Comparison of ENCODE assay signal across 12 cellular contexts in the genomic region with DNA sequence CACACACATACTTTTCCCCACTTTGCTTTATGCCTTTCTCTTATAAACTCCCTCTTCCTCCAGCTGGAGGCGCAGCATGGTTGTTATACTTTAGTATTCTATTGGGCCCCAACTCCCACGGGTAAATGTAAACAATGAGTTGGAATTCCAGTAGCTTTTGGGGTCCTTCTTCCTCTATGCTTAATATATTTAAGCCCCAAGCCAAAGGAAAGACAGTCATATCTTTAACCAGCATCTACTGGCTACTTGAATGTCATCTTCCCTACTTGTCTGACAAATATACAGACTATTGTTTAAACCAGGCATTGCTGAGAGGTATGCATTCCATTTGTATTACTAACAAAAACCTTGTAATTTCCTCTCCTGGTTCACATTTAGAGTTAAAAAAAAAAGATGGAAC.
DNase-seq lines count a peak whose midpoint lies in the region; ATAC-seq and TF ChIP-seq lines count a peak whose summit lies in the region.
"Had no signal": no experiment of that assay in that cellular context is flagged by ENCODE, and none has a peak within 500 bp of the region (broad histone marks: within the 10 kb centered on the region; RNA-seq: fewer than 3 reads in every experiment).

No MANE protein-coding gene starts in this region.

- POLR2A ChIA-PET in activated CD4-positive, alpha-beta memory T cell treated with anti-CD3 and anti-CD28 coated beads, Interleukin-2, amount 10 ng/mL, durations not matched to agents 7 days and 5 days (lab: Charles Lee): no interaction called here

- no peak overlapping the region for H3K9ac ChIP-seq in neural progenitor cell

- H3K4me1 ChIP-seq in neural progenitor cell (no peaks in the 10 kb centered on the region), psoas muscle (no peaks in the 10 kb centered on the region)
- H3K4me1 ChIP-seq: vagina had no signal

- H3K4me1 Mint-ChIP-seq in neural progenitor cell: no peaks in the 10 kb centered on the region
- no peaks in the 10 kb centered on the region for H3K4me1 Mint-ChIP-seq in activated CD4-positive, alpha-beta memory T cell treated with anti-CD3 and anti-CD28 coated beads, Interleukin-2, amount 10 ng/mL, durations not matched to agents 7 days and 5 days
- H3K4me1 Mint-ChIP-seq: activated CD8-positive, alpha-beta memory T cell treated with anti-CD3 and anti-CD28 coated beads, Interleukin-2, amount 10 ng/mL, durations not matched to agents 7 days and 5 days had no signal

- 49 to 58% (median 55%) methylated on average over 2 of the region's 2 CpGs for WGBS in psoas muscle, 3 donors

- ATAC-seq in psoas muscle: no peak
- no peak for ATAC-seq in HG02840 (IDR thresholded peaks at IDR 0.05; ENCODE audit: low FRiP score, unreplicated experiment)
- ATAC-seq: activated CD8-positive, alpha-beta memory T cell treated with anti-CD3 and anti-CD28 coated beads, Interleukin-2, amount 10 ng/mL, durations not matched to agents 7 days and 5 days had no signal

- peaks cover 3% of the 10 kb centered on the region for H3K9me3 Mint-ChIP-seq in neural progenitor cell
- H3K9me3 Mint-ChIP-seq in activated CD4-positive, alpha-beta memory T cell treated with anti-CD3 and anti-CD28 coated beads, Interleukin-2, amount 10 ng/mL, durations not matched to agents 7 days and 5 days: no peaks in the 10 kb centered on the region

- CTCF ChIA-PET in activated CD4-positive, alpha-beta memory T cell treated with anti-CD3 and anti-CD28 coated beads, Interleukin-2, amount 10 ng/mL, durations not matched to agents 7 days and 5 days (lab: Charles Lee): no interaction called here

- TF ChIP-seq CTCF in GM06990 (IDR thresholded peaks at IDR 0.05; ENCODE audit: insufficient read depth, low read length, poor library complexity, severe bottlenecking) (peak; percentile 11), neural progenitor cell (IDR thresholded peaks at IDR 0.05) (peak; percentile 20), psoas muscle (IDR thresholded peaks at IDR 0.05) (no peak)

- H3K79me2 ChIP-seq in neural progenitor cell (ENCODE audit: low read depth): no peaks in the 10 kb centered on the region

- intact Hi-C loops in psoas muscle (cut with DNase I): no loop called here

- H3K27me3 Mint-ChIP-seq in neural progenitor cell (ENCODE audit: insufficient read depth, low read depth): no peaks in the 10 kb centered on the region
- H3K27me3 Mint-ChIP-seq in activated CD4-positive, alpha-beta memory T cell treated with anti-CD3 and anti-CD28 coated beads, Interleukin-2, amount 10 ng/mL, durations not matched to agents 7 days and 5 days: no peaks in the 10 kb centered on the region
- H3K27me3 Mint-ChIP-seq: activated CD8-positive, alpha-beta memory T cell treated with anti-CD3 and anti-CD28 coated beads, Interleukin-2, amount 10 ng/mL, durations not matched to agents 7 days and 5 days had no signal

- no peak overlapping the region for H3K4me2 ChIP-seq in neural progenitor cell

- H3K4me3 Mint-ChIP-seq in neural progenitor cell: no peak overlapping the region
- H3K4me3 Mint-ChIP-seq in activated CD4-positive, alpha-beta memory T cell treated with anti-CD3 and anti-CD28 coated beads, Interleukin-2, amount 10 ng/mL, durations not matched to agents 7 days and 5 days: no peak overlapping the region
- H3K4me3 Mint-ChIP-seq: activated CD8-positive, alpha-beta memory T cell treated with anti-CD3 and anti-CD28 coated beads, Interleukin-2, amount 10 ng/mL, durations not matched to agents 7 days and 5 days had no signal

- H3K4me3 ChIP-seq in GM06990 (replicated peaks; ENCODE audit: low read depth, low read length): no peak overlapping the region
- H3K4me3 ChIP-seq in neural progenitor cell: no peak overlapping the region
- H3K4me3 ChIP-seq in psoas muscle: no peak overlapping the region
- H3K4me3 ChIP-seq: vagina had no signal

- H3F3A ChIP-seq in neural progenitor cell (ENCODE audit: low read depth): no peaks in the 10 kb centered on the region

- no peak overlapping the region for H3K27ac Mint-ChIP-seq in neural progenitor cell
- no peak overlapping the region for H3K27ac Mint-ChIP-seq in activated CD4-positive, alpha-beta memory T cell treated with anti-CD3 and anti-CD28 coated beads, Interleukin-2, amount 10 ng/mL, durations not matched to agents 7 days and 5 days
- H3K27ac Mint-ChIP-seq: activated CD8-positive, alpha-beta memory T cell treated with anti-CD3 and anti-CD28 coated beads, Interleukin-2, amount 10 ng/mL, durations not matched to agents 7 days and 5 days had no signal

- no peaks in the 10 kb centered on the region for H4K20me1 ChIP-seq in neural progenitor cell (ENCODE audit: low read depth)

- H3K27ac ChIP-seq in neural progenitor cell: no peak overlapping the region
- H3K27ac ChIP-seq in psoas muscle: no peak overlapping the region
- H3K27ac ChIP-seq: vagina had no signal

- no peak overlapping the region for H2AFZ ChIP-seq in neural progenitor cell (replicated peaks)

- H3K36me3 ChIP-seq in GM06990 (ENCODE audit: control insufficient read depth, insufficient read depth, low read length): no peaks in the 10 kb centered on the region
- H3K36me3 ChIP-seq in neural progenitor cell: peaks cover 14% of the 10 kb centered on the region
- H3K36me3 ChIP-seq in psoas muscle (ENCODE audit: insufficient read depth in 1 of 2, low read depth in 1 of 2): peaks cover 0 to 46% of the 10 kb centered on the region in 2 donors

- no peak for DNase-seq in GM06990 (ENCODE audit: extremely low read depth, insufficient read length)
- DNase-seq in OCI-M1 (lab: John Stamatoyannopoulos, UW): peak; percentile 12
- peak; percentile 89 for DNase-seq in dermis blood vessel endothelial cell
- peak; percentile 10 for DNase-seq in neural progenitor cell (ENCODE audit: low spot score)
- DNase-seq in psoas muscle: no peak
- no peak for DNase-seq in activated CD4-positive, alpha-beta memory T cell treated with anti-CD3 and anti-CD28 coated beads, Interleukin-2, amount 10 ng/mL, durations not matched to agents 7 days and 5 days
- DNase-seq in NCI-H1930 (lab: John Stamatoyannopoulos, UW): no peak
- DNase-seq: activated CD8-positive, alpha-beta memory T cell treated with anti-CD3 and anti-CD28 coated beads, Interleukin-2, amount 10 ng/mL, durations not matched to agents 7 days and 5 days; DMS79; T-helper 1 cell had no signal

- H3K9me3 ChIP-seq in neural progenitor cell (ENCODE audit: low read depth) (no peaks in the 10 kb centered on the region), psoas muscle (no peaks in the 10 kb centered on the region)
- H3K9me3 ChIP-seq: vagina had no signal

- H3K36me3 Mint-ChIP-seq in neural progenitor cell: peaks cover 29% of the 10 kb centered on the region
- peaks cover 2% of the 10 kb centered on the region for H3K36me3 Mint-ChIP-seq in activated CD4-positive, alpha-beta memory T cell treated with anti-CD3 and anti-CD28 coated beads, Interleukin-2, amount 10 ng/mL, durations not matched to agents 7 days and 5 days (ENCODE audit: low read depth)

- H3K27me3 ChIP-seq in GM06990 (replicated peaks; ENCODE audit: control insufficient read depth, insufficient read depth, low read length) (no peaks in the 10 kb centered on the region), neural progenitor cell (no peaks in the 10 kb centered on the region), psoas muscle (ENCODE audit: insufficient read depth in 3 of 3, low read length in 2 of 3) (no peaks in the 10 kb centered on the region)
- H3K27me3 ChIP-seq: vagina had no signal

Comparison
In these comparisons a context has a peak if more than half of its experiments do, and no peak if none do; other contexts are left out.
1. DNase-seq: peak in OCI-M1 (single experiment), dermis blood vessel endothelial cell (single experiment) and neural progenitor cell (single experiment); none in GM06990 (single experiment), psoas muscle (0 of 2), activated CD4-positive, alpha-beta memory T cell treated with anti-CD3 and anti-CD28 coated beads, Interleukin-2, amount 10 ng/mL, durations not matched to agents 7 days and 5 days (single experiment) and NCI-H1930 (0 of 2).